ENCODE assay signal across 8 cellular contexts in genomic region chr10:53209941-53210611, GRCh38.
DNase-seq lines count a peak whose midpoint lies in the region; TF ChIP-seq lines count a peak whose summit lies in the region.

No MANE protein-coding gene starts in this region.

- no peaks in the 10 kb centered on the region for H3K36me3 ChIP-seq in tibial artery

- no peaks in the 10 kb centered on the region for H3K4me1 ChIP-seq in tibial artery

- intact Hi-C loops in tibial artery (cut with DNase I; ENCODE audit: low total_unique reads): no loop called here

- H3K4me3 ChIP-seq in epithelial cell of esophagus (ENCODE audit: low read length): no peak overlapping the region
- no peak overlapping the region for H3K4me3 ChIP-seq in tibial artery

- no peaks in the 10 kb centered on the region for H3K27me3 ChIP-seq in tibial artery

- H3K27ac ChIP-seq in tibial artery: no peak overlapping the region

- no peaks in the 10 kb centered on the region for H3K9me3 ChIP-seq in tibial artery

- DNase-seq in NCI-H345 (lab: John Stamatoyannopoulos, UW) (peak; percentile 31), NCI-H345 treated with DMSO at 0.1 percent for 48 hours (lab: John Stamatoyannopoulos, UW; ENCODE audit: unreplicated experiment) (no peak), NCI-H774 (lab: John Stamatoyannopoulos, UW) (peak; percentile 19), epithelial cell of esophagus (ENCODE audit: low read depth) (peak; percentile 57), retina (peak; percentile 25), AG08395 (ENCODE audit: low spot score) (no peak), tibial artery (no peak)
- no peak for DNase-seq in stimulated activated CD4-positive, alpha-beta T cell treated with anti-CD3 and anti-CD28 coated beads, Interleukin-2, amount 100 ng/mL, for 48 hours

- peak; percentile 52 for TF ChIP-seq CTCF in epithelial cell of esophagus (IDR thresholded peaks at IDR 0.05; ENCODE audit: insufficient read depth, low read depth, low read length, missing control alignments)
- no peak for TF ChIP-seq CTCF in tibial artery (IDR thresholded peaks at IDR 0.05)

Comparison
In these comparisons a context has a peak if more than half of its experiments do, and no peak if none do; other contexts are left out.
1. DNase-seq: peak in NCI-H345 (single experiment), NCI-H774 (single experiment), epithelial cell of esophagus (single experiment) and retina (single experiment); none in NCI-H345 treated with DMSO at 0.1 percent for 48 hours (single experiment), AG08395 (single experiment), stimulated activated CD4-positive, alpha-beta T cell treated with anti-CD3 and anti-CD28 coated beads, Interleukin-2, amount 100 ng/mL, for 48 hours (0 of 2) and tibial artery (0 of 2).